Comparison of ENCODE assay signal across 16 cellular contexts in genomic region chrX:23959781-23960180, GRCh38. TPM values are rescaled to one million over a fixed set of nuclear protein-coding genes. Genes with fewer than 3 reads are reported as not detected.
A peak's percentile ranks its signal among the peaks of the same experiment; 100 is the strongest.
DNase-seq lines count a peak whose midpoint lies in the region; ATAC-seq, FAIRE-seq and TF ChIP-seq lines count a peak whose summit lies in the region.
"Had no signal": no experiment of that assay in that cellular context is flagged by ENCODE, and none has a peak within 500 bp of the region (broad histone marks: within the 10 kb centered on the region; RNA-seq: fewer than 3 reads in every experiment).

No MANE protein-coding gene starts in this region.

- H3K4me3 Mint-ChIP-seq in T-cell = peak overlapping the region in 1 of 3 donors; percentile 6
- H3K4me3 Mint-ChIP-seq: B cell had no signal

- peaks cover 13 to 18% (median 16%) of the 10 kb centered on the region in 3 donors for H3K4me1 Mint-ChIP-seq in T-cell
- H3K4me1 Mint-ChIP-seq: B cell had no signal

- ATAC-seq in T-cell (replicated peaks in 1 of 4) = peak in 3 of 4 experiments; percentile 75 to 98 (median 81)
- no peak for ATAC-seq in GM21825 (IDR thresholded peaks at IDR 0.05; ENCODE audit: unreplicated experiment)
- ATAC-seq in HG03196 (IDR thresholded peaks at IDR 0.05; ENCODE audit: unreplicated experiment) = no peak
- ATAC-seq: body of pancreas, left lobe of liver had no signal

- no peaks in the 10 kb centered on the region for H3K9me3 Mint-ChIP-seq in T-cell

- no peaks in the 10 kb centered on the region for H3K27me3 Mint-ChIP-seq in T-cell
- H3K27me3 Mint-ChIP-seq: B cell had no signal

- peak; percentile 52 for DNase-seq in CD1c-positive myeloid dendritic cell (ENCODE audit: extremely low spot score)
- peak; percentile 73 to 86 for DNase-seq in HL-60 (ENCODE audit: low read depth in 1 of 2, low spot score in 1 of 2)
- DNase-seq in T-cell = peak in 24 of 34 experiments; percentile 0 to 58 (median 14)
- no peak for DNase-seq in bronchial epithelial cell (ENCODE audit: low read depth)
- no peak for DNase-seq in OCI-M2 (lab: John Stamatoyannopoulos, UW; ENCODE audit: unreplicated experiment)
- DNase-seq in DMS53 (lab: John Stamatoyannopoulos, UW) = no peak
- DNase-seq: body of pancreas, MM.1S, posterior cingulate gyrus had no signal

- H3K36me3 Mint-ChIP-seq in T-cell = no peaks in the 10 kb centered on the region

- CTCF ChIA-PET in T-cell (lab: Charles Lee) = no interaction called here

- POLR2A ChIA-PET in T-cell (lab: Charles Lee) = interaction anchor here in 1 of 2 donors (0.6 kb wide), 1 partner anchor 94 kb away, joined by 6 read pairs; no protein-coding TSS in a partner anchor

- TF ChIP-seq CTCF in HL-60 (IDR thresholded peaks at IDR 0.05; ENCODE audit: insufficient read depth, low read length) (no peak), bronchial epithelial cell (IDR thresholded peaks at IDR 0.05; ENCODE audit: insufficient read depth, low read length, severe bottlenecking) (no peak)

- FAIRE-seq in bronchial epithelial cell (lab: Jason Lieb, UNC) = peak; percentile 70

- no peaks in the 10 kb centered on the region for H3K36me3 ChIP-seq in bronchial epithelial cell (ENCODE audit: control insufficient read depth, insufficient read depth, low read length)

- H3K27me3 ChIP-seq in HL-60 (ENCODE audit: insufficient read depth, poor library complexity, severe bottlenecking) (no peaks in the 10 kb centered on the region), bronchial epithelial cell (ENCODE audit: control insufficient read depth, insufficient read depth, low read length) (no peaks in the 10 kb centered on the region)
- H3K27me3 ChIP-seq: body of pancreas had no signal

- H3K4me3 ChIP-seq in HL-60 (replicated peaks; ENCODE audit: insufficient read depth, low read length) (no peak overlapping the region), bronchial epithelial cell (ENCODE audit: low read depth, low read length) (no peak overlapping the region)
- H3K4me3 ChIP-seq: body of pancreas, SK-N-MC, smooth muscle cell had no signal

- peak overlapping the region; percentile 77 for H3K27ac ChIP-seq in HL-60 (replicated peaks)
- H3K27ac ChIP-seq: body of pancreas, SK-N-MC had no signal

- H3K27ac Mint-ChIP-seq in T-cell = peak overlapping the region; percentile 76 to 80
- H3K27ac Mint-ChIP-seq: B cell had no signal

RNA-seq across cellular contexts. Expression of gene CXorf58, which starts 52.0 kb away (rescaled TPM):
- total RNA-seq in T-cell = not detected
- total RNA-seq in bronchial epithelial cell = not detected in 2 replicates
- total RNA-seq: B cell, left lobe of liver, smooth muscle cell, subcutaneous adipose tissue had no signal

RNA-seq across cellular contexts. Expression of gene APOO, which starts 52.0 kb away (rescaled TPM):
- 10 to 100 TPM in 1 of 5 donors, 1 to 10 TPM in 4; 5.2 to 16.5 (median 6.4) TPM for total RNA-seq in T-cell
- 6.0 and 7.4 TPM in 2 replicates for total RNA-seq in bronchial epithelial cell

Comparison
In these comparisons a context has a peak if more than half of its experiments do, and no peak if none do; other contexts are left out.
1. DNase-seq: peak in CD1c-positive myeloid dendritic cell (single experiment), HL-60 (2 of 2) and T-cell (24 of 34); none in bronchial epithelial cell (single experiment), OCI-M2 (single experiment) and DMS53 (single experiment).
2. ATAC-seq: peak in T-cell (3 of 4); none in GM21825 (single experiment) and HG03196 (single experiment).